ENCODE assay signal across 19 cellular contexts in genomic region chr13:99525967-99526366, GRCh38. TPM values are rescaled to one million over a fixed set of nuclear protein-coding genes. Genes with fewer than 3 reads are reported as not detected.
DNase-seq lines count a peak whose midpoint lies in the region; ATAC-seq and TF ChIP-seq lines count a peak whose summit lies in the region.
"Had no signal": no experiment of that assay in that cellular context is flagged by ENCODE, and none has a peak within 500 bp of the region (broad histone marks: within the 10 kb centered on the region; RNA-seq: fewer than 3 reads in every experiment).

No MANE protein-coding gene starts in this region.

- DNase-seq in cardiac muscle cell (ENCODE audit: low read depth in 1 of 2, low spot score in 1 of 2) (no peak), heart right ventricle (no peak), naive B cell (no peak), ACHN (no peak), NCI-H748 (lab: John Stamatoyannopoulos, UW; ENCODE audit: unreplicated experiment) (no peak), NCI-H2196 (lab: John Stamatoyannopoulos, UW; ENCODE audit: unreplicated experiment) (no peak)
- DNase-seq in activated CD8-positive, alpha-beta T cell treated with anti-CD3 and anti-CD28 coated beads for 36 hours, result no peak
- DNase-seq in stimulated activated naive CD8-positive, alpha-beta T cell treated with anti-CD3 and anti-CD28 coated beads, Interleukin-15, amount 100 ng/mL, for 72 hours, result no peak
- DNase-seq: activated naive CD4-positive, alpha-beta T cell; Caco-2; glutamatergic neuron; H7; left colon; NCI-H1105; NCI-H2107; NCI-H524; psoas muscle had no signal

- peaks cover 13% of the 10 kb centered on the region for H3K4me1 ChIP-seq in cardiac muscle cell (ENCODE audit: low read depth)
- H3K4me1 ChIP-seq in heart right ventricle, result peaks cover 0 to 6% (median 0%) of the 10 kb centered on the region in 9 donors
- H3K4me1 ChIP-seq: Caco-2, psoas muscle had no signal

- H3K27ac ChIP-seq in cardiac muscle cell, result peak overlapping the region; percentile 65
- H3K27ac ChIP-seq in heart right ventricle, result no peak overlapping the region
- H3K27ac ChIP-seq: neural progenitor cell, psoas muscle had no signal

- H3K4me3 ChIP-seq in cardiac muscle cell (no peak overlapping the region), heart right ventricle (no peak overlapping the region)
- H3K4me3 ChIP-seq: neural progenitor cell, psoas muscle had no signal

- WGBS in heart right ventricle, 2 donors, result 87 to 91% methylated on average over 4 of the region's 4 CpGs

- ATAC-seq in heart right ventricle (no peak), naive B cell (ENCODE audit: low read depth in 2 of 2) (no peak)
- ATAC-seq in activated CD8-positive, alpha-beta T cell treated with anti-CD3 and anti-CD28 coated beads for 36 hours, result no peak
- no peak for ATAC-seq in stimulated activated naive CD8-positive, alpha-beta T cell treated with anti-CD3 and anti-CD28 coated beads, Interleukin-15, amount 100 ng/mL, for 72 hours
- ATAC-seq: left colon, psoas muscle had no signal

- H3K27me3 Mint-ChIP-seq in activated CD8-positive, alpha-beta T cell treated with anti-CD3 and anti-CD28 coated beads for 36 hours, result no peaks in the 10 kb centered on the region
- H3K27me3 Mint-ChIP-seq in naive B cell, result no peaks in the 10 kb centered on the region
- no peaks in the 10 kb centered on the region for H3K27me3 Mint-ChIP-seq in stimulated activated naive CD8-positive, alpha-beta T cell treated with anti-CD3 and anti-CD28 coated beads, Interleukin-15, amount 100 ng/mL, for 72 hours
- H3K27me3 Mint-ChIP-seq: type B pancreatic cell had no signal

- H3K27me3 ChIP-seq in cardiac muscle cell (no peaks in the 10 kb centered on the region), heart right ventricle (no peaks in the 10 kb centered on the region)
- H3K27me3 ChIP-seq: neural progenitor cell had no signal

- H3K9me3 ChIP-seq in cardiac muscle cell (ENCODE audit: low read depth), result no peaks in the 10 kb centered on the region
- no peaks in the 10 kb centered on the region for H3K9me3 ChIP-seq in heart right ventricle
- H3K9me3 ChIP-seq: Caco-2, psoas muscle had no signal

- TF ChIP-seq CTCF in cardiac muscle cell (IDR thresholded peaks at IDR 0.05; ENCODE audit: low read depth, low read length) (no peak), heart right ventricle (IDR thresholded peaks at IDR 0.05) (no peak)
- no peak for TF ChIP-seq CTCF in activated CD8-positive, alpha-beta T cell treated with anti-CD3 and anti-CD28 coated beads for 36 hours (IDR thresholded peaks at IDR 0.05)

- H3K4me1 Mint-ChIP-seq in activated CD8-positive, alpha-beta T cell treated with anti-CD3 and anti-CD28 coated beads for 36 hours (ENCODE audit: low read depth), result peaks cover 38% of the 10 kb centered on the region
- peaks cover 14 to 32% (median 32%) of the 10 kb centered on the region in 3 donors for H3K4me1 Mint-ChIP-seq in naive B cell
- peaks cover 42% of the 10 kb centered on the region for H3K4me1 Mint-ChIP-seq in stimulated activated naive CD8-positive, alpha-beta T cell treated with anti-CD3 and anti-CD28 coated beads, Interleukin-15, amount 100 ng/mL, for 72 hours

- CTCF ChIA-PET in activated CD8-positive, alpha-beta T cell treated with anti-CD3 and anti-CD28 coated beads for 36 hours (lab: Charles Lee), result interaction anchor here (0.7 to 2.6 kb wide), 6 partner anchors 8 to 138 kb away, joined by 3 to 7 read pairs (median 4); no protein-coding TSS in a partner anchor

- POLR2A ChIA-PET in activated CD8-positive, alpha-beta T cell treated with anti-CD3 and anti-CD28 coated beads for 36 hours (lab: Charles Lee), result interaction anchor here (0.5 to 0.8 kb wide), 3 partner anchors 14 to 955 kb away, joined by 3 read pairs; no protein-coding TSS in a partner anchor

- intact Hi-C loops in heart right ventricle (cut with DNase I), result no loop called here
- intact Hi-C loops in activated CD8-positive, alpha-beta T cell treated with anti-CD3 and anti-CD28 coated beads for 36 hours (cut with micrococcal nuclease), result no loop called here

- H3K4me3 Mint-ChIP-seq in activated CD8-positive, alpha-beta T cell treated with anti-CD3 and anti-CD28 coated beads for 36 hours, result no peak overlapping the region
- no peak overlapping the region for H3K4me3 Mint-ChIP-seq in naive B cell
- no peak overlapping the region for H3K4me3 Mint-ChIP-seq in stimulated activated naive CD8-positive, alpha-beta T cell treated with anti-CD3 and anti-CD28 coated beads, Interleukin-15, amount 100 ng/mL, for 72 hours
- H3K4me3 Mint-ChIP-seq: neural progenitor cell, type B pancreatic cell had no signal

- H3K27ac Mint-ChIP-seq in activated CD8-positive, alpha-beta T cell treated with anti-CD3 and anti-CD28 coated beads for 36 hours, result peak overlapping the region; percentile 17
- peak overlapping the region in 5 of 6 donors; percentile 6 to 85 (median 81) for H3K27ac Mint-ChIP-seq in naive B cell
- H3K27ac Mint-ChIP-seq in stimulated activated naive CD8-positive, alpha-beta T cell treated with anti-CD3 and anti-CD28 coated beads, Interleukin-15, amount 100 ng/mL, for 72 hours, result peak overlapping the region; percentile 2 to 93
- H3K27ac Mint-ChIP-seq: type B pancreatic cell had no signal

- H3K36me3 Mint-ChIP-seq in activated CD8-positive, alpha-beta T cell treated with anti-CD3 and anti-CD28 coated beads for 36 hours (ENCODE audit: low read depth), result peaks cover 51% of the 10 kb centered on the region
- peaks cover 43 to 46% of the 10 kb centered on the region in 2 donors for H3K36me3 Mint-ChIP-seq in naive B cell

- H3K9me3 Mint-ChIP-seq in activated CD8-positive, alpha-beta T cell treated with anti-CD3 and anti-CD28 coated beads for 36 hours, result no peaks in the 10 kb centered on the region
- no peaks in the 10 kb centered on the region for H3K9me3 Mint-ChIP-seq in naive B cell
- no peaks in the 10 kb centered on the region for H3K9me3 Mint-ChIP-seq in stimulated activated naive CD8-positive, alpha-beta T cell treated with anti-CD3 and anti-CD28 coated beads, Interleukin-15, amount 100 ng/mL, for 72 hours
- H3K9me3 Mint-ChIP-seq: neural progenitor cell, type B pancreatic cell had no signal

- H3K36me3 ChIP-seq in cardiac muscle cell (peaks cover 7% of the 10 kb centered on the region), heart right ventricle (peaks cover 0 to 97% (median 26%) of the 10 kb centered on the region in 9 donors)

- in situ Hi-C loops in ACHN (cut with HindIII; ENCODE audit: low pct_ligation_motif_present, low pct_unique_long_range_greater_than_20kb, low sequenced_read_pairs), result no loop called here

RNA-seq across cellular contexts. Expression of gene TM9SF2, which starts 24.7 kb away (rescaled TPM):
- total RNA-seq in cardiac muscle cell (60.5 and 75.3 TPM in 2 replicates), heart right ventricle (10 to 100 TPM; 51.7 to 78.8 (median 62.8) TPM)
- polyA plus RNA-seq in cardiac muscle cell (113 and 130 TPM in 2 replicates), heart right ventricle (10 to 100 TPM; 27.9 to 53.0 TPM), naive B cell (ENCODE audit: low read depth in 6 of 6) (100 to 1,000 TPM in 1 of 6 donors, 10 to 100 TPM in 5; 60.7 to 140 (median 67.0) TPM)
- 10 to 100 TPM; 48.0 to 48.1 TPM for total RNA-seq in activated CD8-positive, alpha-beta T cell treated with anti-CD3 and anti-CD28 coated beads for 36 hours

Comparison
In these comparisons a context has a peak if more than half of its experiments do, and no peak if none do; other contexts are left out.
1. H3K27ac Mint-ChIP-seq: peak in every context shown above with its lines; median percentile 81 in naive B cell; 48 in stimulated activated naive CD8-positive, alpha-beta T cell treated with anti-CD3 and anti-CD28 coated beads, Interleukin-15, amount 100 ng/mL, for 72 hours; 17 in activated CD8-positive, alpha-beta T cell treated with anti-CD3 and anti-CD28 coated beads for 36 hours.